ENCODE assay signal across 11 cellular contexts in the genomic region with DNA sequence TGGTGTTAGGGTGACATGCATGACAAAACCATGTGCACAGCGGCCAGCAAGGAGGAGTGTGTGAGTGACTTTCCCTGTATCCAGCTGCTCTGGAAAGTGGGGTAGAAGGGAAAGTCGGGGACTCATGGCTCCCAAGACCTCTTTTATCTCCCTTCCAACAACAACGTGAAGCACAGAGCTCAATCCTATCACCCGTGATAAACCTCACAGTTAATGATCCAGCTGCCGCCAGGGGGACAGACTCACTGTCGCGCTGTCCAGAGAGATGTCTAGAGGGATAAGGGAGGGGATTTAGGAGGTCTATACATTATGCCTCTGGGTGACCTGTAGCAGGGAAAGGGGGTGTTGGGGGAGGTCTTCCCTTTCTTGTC.
DNase-seq lines count a peak whose midpoint lies in the region; ATAC-seq lines count a peak whose summit lies in the region.
"Had no signal": no experiment of that assay in that cellular context is flagged by ENCODE, and none has a peak within 500 bp of the region (broad histone marks: within the 10 kb centered on the region; RNA-seq: fewer than 3 reads in every experiment).

No MANE protein-coding gene starts in this region.

- H3K79me1 ChIP-seq in neuronal stem cell (ENCODE audit: low read depth, low read length): no peaks in the 10 kb centered on the region

- no peaks in the 10 kb centered on the region for H3K27me3 Mint-ChIP-seq in stimulated activated naive CD8-positive, alpha-beta T cell treated with anti-CD3 and anti-CD28 coated beads, Interleukin-15, Interleukin-2, amounts not matched to agents 100 ng/mL and 50 ng/mL, for 24 hours
- H3K27me3 Mint-ChIP-seq in activated CD4-positive, alpha-beta memory T cell treated with anti-CD3 and anti-CD28 coated beads for 36 hours: no peaks in the 10 kb centered on the region
- peaks cover 0 to 11% (median 3%) of the 10 kb centered on the region in 3 donors for H3K27me3 Mint-ChIP-seq in immature natural killer cell (ENCODE audit: low read depth in 3 of 3)

- no peak overlapping the region for H3K18ac ChIP-seq in neuronal stem cell (ENCODE audit: low read length)

- H3K4me2 ChIP-seq in neuronal stem cell (ENCODE audit: insufficient read depth, low read length, poor library complexity, severe bottlenecking): no peak overlapping the region

- no peak overlapping the region for H2BK120ac ChIP-seq in neuronal stem cell (ENCODE audit: low read depth, low read length)

- H2BK12ac ChIP-seq in neuronal stem cell (ENCODE audit: low read length): no peak overlapping the region

- no peak overlapping the region for H3K14ac ChIP-seq in neuronal stem cell (ENCODE audit: low read length)

- peaks cover 0 to 11% (median 0%) of the 10 kb centered on the region in 3 experiments for H3K27me3 ChIP-seq in neuronal stem cell (ENCODE audit: control insufficient read depth in 3 of 3, insufficient read depth in 3 of 3, low read depth in 1 of 3, low read length in 3 of 3)
- H3K27me3 ChIP-seq: upper lobe of right lung had no signal

- H3K4me3 Mint-ChIP-seq in stimulated activated naive CD8-positive, alpha-beta T cell treated with anti-CD3 and anti-CD28 coated beads, Interleukin-15, Interleukin-2, amounts not matched to agents 100 ng/mL and 50 ng/mL, for 24 hours: peak overlapping the region; percentile 53
- no peak overlapping the region for H3K4me3 Mint-ChIP-seq in activated CD4-positive, alpha-beta memory T cell treated with anti-CD3 and anti-CD28 coated beads for 36 hours
- peak overlapping the region; percentile 32 to 73 (median 38) for H3K4me3 Mint-ChIP-seq in immature natural killer cell

- peak overlapping the region; percentile 89 for H3K27ac Mint-ChIP-seq in stimulated activated naive CD8-positive, alpha-beta T cell treated with anti-CD3 and anti-CD28 coated beads, Interleukin-15, Interleukin-2, amounts not matched to agents 100 ng/mL and 50 ng/mL, for 24 hours
- H3K27ac Mint-ChIP-seq in activated CD4-positive, alpha-beta memory T cell treated with anti-CD3 and anti-CD28 coated beads for 36 hours: peak overlapping the region; percentile 86
- peak overlapping the region in 2 of 6 donors; percentile 9 to 86 for H3K27ac Mint-ChIP-seq in immature natural killer cell

- POLR2A ChIA-PET in activated CD4-positive, alpha-beta memory T cell treated with anti-CD3 and anti-CD28 coated beads for 36 hours (lab: Charles Lee): no interaction called here

- no peak overlapping the region for H2BK15ac ChIP-seq in neuronal stem cell (ENCODE audit: low read length)

- no peak overlapping the region for H3K23ac ChIP-seq in neuronal stem cell (ENCODE audit: low read depth, low read length, poor library complexity)

- H3K4me1 ChIP-seq in neuronal stem cell (ENCODE audit: control insufficient read depth in 2 of 2, insufficient read depth in 1 of 2, low read depth in 1 of 2, low read length in 2 of 2): peaks cover 0 to 13% of the 10 kb centered on the region in 2 donors

- no peak overlapping the region for H2AFZ ChIP-seq in neuronal stem cell (ENCODE audit: low read length)

- intact Hi-C loops in activated CD4-positive, alpha-beta memory T cell treated with anti-CD3 and anti-CD28 coated beads for 36 hours (cut with micrococcal nuclease): loop anchor here (1.0 kb wide), 3 partner anchors 26 to 38 kb away; no protein-coding TSS in a partner anchor
- intact Hi-C loops in sciatic nerve (cut with DNase I): no loop called here

- no peak overlapping the region for H4K91ac ChIP-seq in neuronal stem cell (ENCODE audit: low read depth, low read length, poor library complexity)

- H3K4me1 Mint-ChIP-seq in stimulated activated naive CD8-positive, alpha-beta T cell treated with anti-CD3 and anti-CD28 coated beads, Interleukin-15, Interleukin-2, amounts not matched to agents 100 ng/mL and 50 ng/mL, for 24 hours (ENCODE audit: low read depth): peaks cover 44% of the 10 kb centered on the region
- H3K4me1 Mint-ChIP-seq in activated CD4-positive, alpha-beta memory T cell treated with anti-CD3 and anti-CD28 coated beads for 36 hours (ENCODE audit: low read depth): peaks cover 31% of the 10 kb centered on the region
- H3K4me1 Mint-ChIP-seq in immature natural killer cell: peaks cover 23 to 29% of the 10 kb centered on the region in 2 donors

- ATAC-seq in stimulated activated naive CD8-positive, alpha-beta T cell treated with anti-CD3 and anti-CD28 coated beads, Interleukin-15, Interleukin-2, amounts not matched to agents 100 U/mL and 50 U/mL, for 24 hours: no peak
- no peak for ATAC-seq in sciatic nerve

- DNase-seq in stimulated activated naive CD8-positive, alpha-beta T cell treated with anti-CD3 and anti-CD28 coated beads, Interleukin-15, Interleukin-2, amounts not matched to agents 100 U/mL and 50 U/mL, for 24 hours: no peak
- DNase-seq in activated CD4-positive, alpha-beta memory T cell treated with anti-CD3 and anti-CD28 coated beads for 36 hours: no peak
- DNase-seq in immature natural killer cell (no peak), neuronal stem cell (ENCODE audit: low spot score) (no peak), AG08395 (ENCODE audit: low spot score) (no peak), NCI-H1930 (lab: John Stamatoyannopoulos, UW) (no peak), sciatic nerve (ENCODE audit: low spot score) (no peak)
- DNase-seq: right cardiac atrium, upper lobe of right lung had no signal

- no peak overlapping the region for H3K27ac ChIP-seq in neuronal stem cell (replicated peaks; ENCODE audit: low read length)
- H3K27ac ChIP-seq: epithelial cell of prostate, upper lobe of right lung had no signal

- H3K36me3 ChIP-seq in neuronal stem cell (replicated peaks in 1 of 2; ENCODE audit: control insufficient read depth in 2 of 2, insufficient read depth in 2 of 2, low read length in 2 of 2): no peaks in the 10 kb centered on the region
- H3K36me3 ChIP-seq: upper lobe of right lung had no signal

- no peaks in the 10 kb centered on the region for H3K9me3 Mint-ChIP-seq in stimulated activated naive CD8-positive, alpha-beta T cell treated with anti-CD3 and anti-CD28 coated beads, Interleukin-15, Interleukin-2, amounts not matched to agents 100 ng/mL and 50 ng/mL, for 24 hours
- H3K9me3 Mint-ChIP-seq in activated CD4-positive, alpha-beta memory T cell treated with anti-CD3 and anti-CD28 coated beads for 36 hours: no peaks in the 10 kb centered on the region
- H3K9me3 Mint-ChIP-seq in immature natural killer cell: no peaks in the 10 kb centered on the region

- H2BK5ac ChIP-seq in neuronal stem cell (ENCODE audit: low read length): no peak overlapping the region

- H3K9ac ChIP-seq in neuronal stem cell (ENCODE audit: low read depth, low read length, poor library complexity): no peak overlapping the region

- H2AK5ac ChIP-seq in neuronal stem cell (ENCODE audit: low read depth, low read length): no peak overlapping the region

- H3K9me3 ChIP-seq in neuronal stem cell (replicated peaks in 1 of 2; ENCODE audit: control insufficient read depth in 2 of 2, insufficient read depth in 1 of 2, low read depth in 1 of 2, low read length in 2 of 2): no peaks in the 10 kb centered on the region
- H3K9me3 ChIP-seq: upper lobe of right lung had no signal

- WGBS in neuronal stem cell (ENCODE audit: extremely low coverage in 2 of 2, insufficient read length in 2 of 2, insufficient replicate concordance in 1 of 2), 2 donors: no CpG with 5 or more reads among the region's 7 CpGs

- no peak overlapping the region for H3K4me3 ChIP-seq in neuronal stem cell (ENCODE audit: low read length in 2 of 2)
- H3K4me3 ChIP-seq: upper lobe of right lung had no signal

- no peak overlapping the region for H4K8ac ChIP-seq in neuronal stem cell (ENCODE audit: low read depth, low read length)

- no peak overlapping the region for H3K4ac ChIP-seq in neuronal stem cell (ENCODE audit: low read length)

- no peaks in the 10 kb centered on the region for H3K36me3 Mint-ChIP-seq in stimulated activated naive CD8-positive, alpha-beta T cell treated with anti-CD3 and anti-CD28 coated beads, Interleukin-15, Interleukin-2, amounts not matched to agents 100 ng/mL and 50 ng/mL, for 24 hours (ENCODE audit: low read depth)
- no peaks in the 10 kb centered on the region for H3K36me3 Mint-ChIP-seq in activated CD4-positive, alpha-beta memory T cell treated with anti-CD3 and anti-CD28 coated beads for 36 hours
- H3K36me3 Mint-ChIP-seq in immature natural killer cell: no peaks in the 10 kb centered on the region

- CTCF ChIA-PET in activated CD4-positive, alpha-beta memory T cell treated with anti-CD3 and anti-CD28 coated beads for 36 hours (lab: Charles Lee): no interaction called here
